1 cellular context compared by ENCODE assay signal in genomic region chr14:89365071-89365801, GRCh38.
TF ChIP-seq lines count a peak whose summit lies in the region.

No MANE protein-coding gene starts in this region.

TF ChIP-seq in HepG2, 621 proteins besides CTCF, POLR2A, EP300 and RAD21:
- TF ChIP-seq ZC3H4 (CRISPR knock-in tag; IDR thresholded peaks at IDR 0.05; ENCODE audit: borderline replicate concordance) (no peak), TEAD2 (CRISPR knock-in tag; IDR thresholded peaks at IDR 0.05) (no peak), TRIM24 (CRISPR knock-in tag; IDR thresholded peaks at IDR 0.05) (no peak), HOXA7 (CRISPR knock-in tag; IDR thresholded peaks at IDR 0.05) (no peak), ZNF724P (CRISPR knock-in tag; IDR thresholded peaks at IDR 0.05; ENCODE audit: borderline replicate concordance) (no peak), ZNF713 (CRISPR knock-in tag; IDR thresholded peaks at IDR 0.05) (no peak), HNF4G (IDR thresholded peaks at IDR 0.05; ENCODE audit: borderline replicate concordance, low read depth, low read length) (no peak), HNF4G (CRISPR knock-in tag; IDR thresholded peaks at IDR 0.05; ENCODE audit: borderline replicate concordance, low read depth) (no peak), TFAP4 (IDR thresholded peaks at IDR 0.05; ENCODE audit: borderline replicate concordance, low read depth) (no peak), ZNF24 (IDR thresholded peaks at IDR 0.05) (no peak), TCF12 (IDR thresholded peaks at IDR 0.05) (no peak), TCF12 (CRISPR knock-in tag; IDR thresholded peaks at IDR 0.05) (no peak), PHB2 (IDR thresholded peaks at IDR 0.05; ENCODE audit: partially characterized antibody) (no peak), KDM6A (CRISPR knock-in tag; IDR thresholded peaks at IDR 0.05; ENCODE audit: low read depth) (no peak), EEA1 (CRISPR knock-in tag; IDR thresholded peaks at IDR 0.05; ENCODE audit: borderline replicate concordance) (no peak), GPBP1L1 (CRISPR knock-in tag; IDR thresholded peaks at IDR 0.05) (no peak), ZBTB25 (CRISPR knock-in tag; IDR thresholded peaks at IDR 0.05) (no peak), JUN (CRISPR knock-in tag; IDR thresholded peaks at IDR 0.05) (no peak)
